In genomic region chr1:109241841-109242301, GRCh38 we compare ENCODE assay signal across 14 cellular contexts. TPM values are rescaled to one million over a fixed set of nuclear protein-coding genes. Genes with fewer than 3 reads are reported as not detected.
DNase-seq lines count a peak whose midpoint lies in the region; FAIRE-seq and TF ChIP-seq lines count a peak whose summit lies in the region.
"Had no signal": no experiment of that assay in that cellular context is flagged by ENCODE, and none has a peak within 500 bp of the region (broad histone marks: within the 10 kb centered on the region; RNA-seq: fewer than 3 reads in every experiment).

No MANE protein-coding gene starts in this region.

- H3K27ac Mint-ChIP-seq in endothelial cell (ENCODE audit: unreplicated experiment): no peak overlapping the region
- peak overlapping the region; percentile 6 for H3K27ac Mint-ChIP-seq in progenitor cell of endocrine pancreas
- H3K27ac Mint-ChIP-seq: CD8-positive, alpha-beta T cell; stimulated activated memory B cell treated with anti-CD40 and anti-IgM and Interleukin-4, amounts not matched to agents 10 μg/mL and 1 μg/mL and 100 μg/mL, for 72 hours had no signal

- H3K36me3 ChIP-seq in PC-9 (ENCODE audit: low read depth) (peaks cover 25% of the 10 kb centered on the region), sigmoid colon (peaks cover 4 to 24% (median 20%) of the 10 kb centered on the region in 4 donors)

- TF ChIP-seq POLR2A in sigmoid colon (IDR thresholded peaks at IDR 0.05): no peak

- intact Hi-C loops in PC-9 (cut with micrococcal nuclease; ENCODE audit: unreplicated experiment): no loop called here
- intact Hi-C loops in sigmoid colon (cut with DNase I): no loop called here

- H3K4me3 Mint-ChIP-seq in endothelial cell (ENCODE audit: unreplicated experiment) (peak overlapping the region; percentile 82), progenitor cell of endocrine pancreas (ENCODE audit: low read depth) (no peak overlapping the region)
- H3K4me3 Mint-ChIP-seq: CD8-positive, alpha-beta T cell; stimulated activated memory B cell treated with anti-CD40 and anti-IgM and Interleukin-4, amounts not matched to agents 10 μg/mL and 1 μg/mL and 100 μg/mL, for 72 hours had no signal

- no peak for TF ChIP-seq CTCF in PC-9 (conservative IDR thresholded peaks at IDR 0.05)
- TF ChIP-seq CTCF in endothelial cell (IDR thresholded peaks at IDR 0.05; ENCODE audit: unreplicated experiment): no peak
- TF ChIP-seq CTCF in progenitor cell of endocrine pancreas (IDR thresholded peaks at IDR 0.05; ENCODE audit: unreplicated experiment): no peak
- TF ChIP-seq CTCF in sigmoid colon (IDR thresholded peaks at IDR 0.05): no peak

- no peak overlapping the region for H3K27ac ChIP-seq in PC-9
- H3K27ac ChIP-seq in sigmoid colon: no peak overlapping the region

- peaks cover 10% of the 10 kb centered on the region for H3K27me3 Mint-ChIP-seq in endothelial cell (ENCODE audit: unreplicated experiment)
- peaks cover 25% of the 10 kb centered on the region for H3K27me3 Mint-ChIP-seq in progenitor cell of endocrine pancreas

- H3K27me3 ChIP-seq in PC-9 (ENCODE audit: insufficient read depth, low read depth): no peaks in the 10 kb centered on the region
- H3K27me3 ChIP-seq in sigmoid colon: no peaks in the 10 kb centered on the region

- H3F3A ChIP-seq in PC-9 (ENCODE audit: insufficient read depth, low read depth): peaks cover 45% of the 10 kb centered on the region

- no peak for TF ChIP-seq EP300 in sigmoid colon (IDR thresholded peaks at IDR 0.05)

- no peaks in the 10 kb centered on the region for H3K9me3 Mint-ChIP-seq in endothelial cell (ENCODE audit: unreplicated experiment)
- no peaks in the 10 kb centered on the region for H3K9me3 Mint-ChIP-seq in progenitor cell of endocrine pancreas (ENCODE audit: low read depth)
- H3K9me3 Mint-ChIP-seq: CD8-positive, alpha-beta T cell; stimulated activated memory B cell treated with anti-CD40 and anti-IgM and Interleukin-4, amounts not matched to agents 10 μg/mL and 1 μg/mL and 100 μg/mL, for 72 hours had no signal

- POLR2A ChIA-PET in PC-9 (lab: Charles Lee; ENCODE audit: unreplicated experiment): interaction anchor here (0.6 kb wide), 1 partner anchor 158 kb away, joined by 27 read pairs; no protein-coding TSS in a partner anchor

- TSS peak; percentile 20 for BruUV-seq in PC-9 (replicated peaks; lab: Mats Ljungman, UMichigan)

- H4K20me1 ChIP-seq in PC-9 (ENCODE audit: insufficient read depth): no peaks in the 10 kb centered on the region; the same call in 1 of the 2 replicates

- H3K79me2 ChIP-seq in PC-9 (ENCODE audit: low read depth): no peaks in the 10 kb centered on the region

- H3K36me3 Mint-ChIP-seq in endothelial cell (ENCODE audit: low read depth, unreplicated experiment) (peaks cover 25% of the 10 kb centered on the region), progenitor cell of endocrine pancreas (ENCODE audit: insufficient read depth) (peaks cover 3% of the 10 kb centered on the region)

- peaks cover 30% of the 10 kb centered on the region for H3K4me1 Mint-ChIP-seq in endothelial cell (ENCODE audit: unreplicated experiment)
- H3K4me1 Mint-ChIP-seq in progenitor cell of endocrine pancreas (ENCODE audit: low read depth): peaks cover 16% of the 10 kb centered on the region

- no peaks in the 10 kb centered on the region for H3K9me3 ChIP-seq in PC-9 (ENCODE audit: insufficient read depth, low read depth)
- H3K9me3 ChIP-seq in sigmoid colon: no peaks in the 10 kb centered on the region

- peak; percentile 53 for DNase-seq in activated CD8-positive, alpha-beta memory T cell treated with anti-CD3 and anti-CD28 coated beads for 24 hours
- no peak for DNase-seq in activated CD8-positive, alpha-beta memory T cell treated with anti-CD3 and anti-CD28 coated beads, Interleukin-2, amount 50 U/mL, for 4 hours
- no peak for DNase-seq in PC-9
- DNase-seq in endothelial cell (ENCODE audit: low spot score): no peak
- no peak for DNase-seq in progenitor cell of endocrine pancreas (ENCODE audit: low spot score, unreplicated experiment)
- DNase-seq in NCI-H1092 treated with DMSO at 0.1 percent for 48 hours (lab: John Stamatoyannopoulos, UW): no peak
- no peak for DNase-seq in GM19239 (ENCODE audit: insufficient read length, low spot score)
- no peak for DNase-seq in sigmoid colon
- DNase-seq: GF-D8; NCI-H1105 treated with DMSO at 0.1 percent for 48 hours; NCI-H510A treated with DMSO at 0.1 percent for 48 hours; stimulated activated CD4-positive, alpha-beta T cell treated with anti-CD3 and anti-CD28 coated beads, Interleukin-4, amount 100 ng/mL, for 4 hours had no signal

- H2AFZ ChIP-seq in PC-9: no peak overlapping the region

- CTCF ChIA-PET in PC-9 (lab: Charles Lee): interaction anchor here (0.6 to 1.3 kb wide), 3 partner anchors 41 to 1256 kb away, joined by 3 to 4 read pairs (median 3); no protein-coding TSS in a partner anchor

- no peak for FAIRE-seq in GM19239 (lab: Jason Lieb, UNC)

- no peak overlapping the region for H3K4me3 ChIP-seq in PC-9
- H3K4me3 ChIP-seq in sigmoid colon: no peak overlapping the region

- H3K4me2 ChIP-seq in PC-9: no peak overlapping the region

- no peaks in the 10 kb centered on the region for H3K9me2 ChIP-seq in PC-9 (ENCODE audit: insufficient read depth)

- 26 to 32% methylated on average over 8 of the region's 8 CpGs for WGBS in sigmoid colon, 2 donors

- H3K4me1 ChIP-seq in PC-9 (replicated peaks; ENCODE audit: insufficient read depth) (peaks cover 38% of the 10 kb centered on the region), sigmoid colon (peaks cover 0 to 25% (median 21%) of the 10 kb centered on the region in 4 donors)

RNA-seq across cellular contexts. Expression of gene CELSR2, which starts 7.5 kb away (rescaled TPM):
- total RNA-seq in PC-9 (2021) (19.0 and 19.5 TPM in 2 replicates), endothelial cell (ENCODE audit: unreplicated experiment) (1.6 TPM), progenitor cell of endocrine pancreas (33.7 and 38.7 TPM in 2 replicates), sigmoid colon (10 to 100 TPM in 1 of 4 donors, 1 to 10 TPM in 3; 3.6 to 10.8 (median 5.3) TPM)
- 1 to 10 TPM in 1 of 3 donors, under 1 TPM in 2; under 0.01 to 3.3 (median under 0.01) TPM for polyA plus RNA-seq in sigmoid colon

RNA-seq across cellular contexts. Expression of gene SARS1, which starts 28.2 kb away (rescaled TPM):
- total RNA-seq in PC-9 (2021): 206 and 279 TPM in 2 replicates
- total RNA-seq in endothelial cell (ENCODE audit: unreplicated experiment): 125 TPM
- 135 TPM in 2 replicates for total RNA-seq in progenitor cell of endocrine pancreas
- total RNA-seq in sigmoid colon: 100 to 1,000 TPM; 106 to 160 (median 148) TPM
- polyA plus RNA-seq in sigmoid colon: 100 to 1,000 TPM; 100 to 135 (median 108) TPM

RNA-seq across cellular contexts. Expression of gene PSRC1, which starts 41.1 kb away (rescaled TPM):
- total RNA-seq in PC-9 (2021) (26.4 and 28.6 TPM in 2 replicates), endothelial cell (ENCODE audit: unreplicated experiment) (9.7 TPM), progenitor cell of endocrine pancreas (26.1 and 29.4 TPM in 2 replicates), sigmoid colon (10 to 100 TPM in 1 of 4 donors, 1 to 10 TPM in 3; 2.3 to 13.6 (median 7.4) TPM)
- 10 to 100 TPM in 1 of 3 donors, 1 to 10 TPM in 2; 3.0 to 12.2 (median 3.6) TPM for polyA plus RNA-seq in sigmoid colon
- total RNA-seq: CD8-positive, alpha-beta T cell had no signal
